17 cellular contexts compared by ENCODE assay signal in genomic region chr3:194300936-194301335, GRCh38. TPM values are rescaled to one million over a fixed set of nuclear protein-coding genes. Genes with fewer than 3 reads are reported as not detected.
"Had no signal": no experiment of that assay in that cellular context is flagged by ENCODE, and none has a peak within 500 bp of the region (broad histone marks: within the 10 kb centered on the region; RNA-seq: fewer than 3 reads in every experiment).

No MANE protein-coding gene starts in this region.

- H3K4me3 ChIP-seq: breast epithelium, Peyer's patch had no signal

- H3K27me3 ChIP-seq: breast epithelium, Peyer's patch had no signal

- DNase-seq: activated CD4-positive, alpha-beta T cell treated with anti-CD3 and anti-CD28 coated beads for 4 hours; activated CD8-positive, alpha-beta memory T cell treated with anti-CD3 and anti-CD28 coated beads, Interleukin-2, amount 50 U/mL, for 4 hours; activated CD8-positive, alpha-beta T cell treated with anti-CD3 and anti-CD28 coated beads for 36 hours; activated naive CD4-positive, alpha-beta T cell; activated T-cell treated with anti-CD3 and anti-CD28 coated beads, Interleukin-2, amount 50 U/mL, for 72 hours; MM.1S; NCI-H1105 treated with DMSO at 0.1 percent for 48 hours; NCI-H1436 treated with DMSO at 0.1 percent for 48 hours; NCI-H187; NCI-H2081; SHP77 treated with DMSO at 0.1 percent for 48 hours had no signal

- H3K36me3 ChIP-seq: breast epithelium, Peyer's patch had no signal

- H3K9me3 ChIP-seq: breast epithelium, Peyer's patch had no signal

- ATAC-seq: activated CD4-positive, CD25-positive, alpha-beta regulatory T cell treated with anti-CD3 and anti-CD28 coated beads, Interleukin-2, amount 50 U/mL, for 24 hours; activated CD8-positive, alpha-beta T cell treated with anti-CD3 and anti-CD28 coated beads for 36 hours; activated T-cell treated with anti-CD3 and anti-CD28 coated beads, Interleukin-2, amount 50 U/mL, for 72 hours had no signal

RNA-seq across cellular contexts. Expression of gene CPN2, which starts 50.2 kb away (rescaled TPM):
- total RNA-seq: activated CD8-positive, alpha-beta T cell treated with anti-CD3 and anti-CD28 coated beads for 36 hours; activated T-cell treated with anti-CD3 and anti-CD28 coated beads, Interleukin-2, amount 50 U/mL, for 72 hours; activated T-helper 2 cell treated with anti-CD3 and anti-CD28 coated beads, Interferon-gamma antibody, Interleukin-2, Interleukin-4, amounts not matched to agents 10 μg/mL and 5 μg/mL and 100 μg/mL, durations not matched to agents 14 hours and 24 hours and 36 hours; aorta; Peyer's patch; SK-MEL-5 had no signal
- polyA plus RNA-seq: aorta had no signal
